Comparison of ENCODE assay signal across 8 cellular contexts in the genomic region with DNA sequence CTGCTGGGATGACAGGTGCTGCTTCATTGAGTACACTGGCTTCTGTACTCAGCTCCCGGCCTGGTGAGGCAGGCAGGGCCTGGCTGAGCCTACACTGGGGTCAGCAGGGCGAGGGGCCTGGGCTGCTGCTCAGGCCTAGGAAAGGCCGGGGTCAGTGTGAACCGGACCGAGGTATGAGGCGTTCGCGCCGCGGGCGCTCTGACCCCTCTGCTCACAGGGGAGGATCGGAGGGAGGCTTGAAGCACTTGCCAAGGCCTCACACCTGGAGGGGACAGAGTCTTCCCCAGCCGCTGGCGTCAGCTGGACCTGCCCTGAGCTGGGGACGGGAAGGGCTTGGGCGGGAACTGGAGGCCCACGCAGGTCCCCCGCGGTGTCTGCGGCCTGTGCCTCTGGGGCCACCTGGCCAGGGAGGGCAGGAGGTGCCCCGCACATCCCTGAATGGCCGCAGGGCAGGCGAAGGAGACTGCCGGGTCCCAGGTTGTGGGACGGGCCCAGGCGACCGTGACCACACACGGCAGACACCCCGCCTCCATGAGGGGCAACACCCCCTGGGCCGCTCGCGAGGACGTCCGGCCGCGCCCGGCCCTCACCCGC. TPM values are rescaled to one million over a fixed set of nuclear protein-coding genes. Genes with fewer than 3 reads are reported as not detected.
DNase-seq lines count a peak whose midpoint lies in the region; ATAC-seq and TF ChIP-seq lines count a peak whose summit lies in the region.

No MANE protein-coding gene starts in this region.

- no peak for TF ChIP-seq CTCF in Caco-2 (IDR thresholded peaks at IDR 0.05; ENCODE audit: insufficient read depth in 1 of 2, low read depth in 1 of 2, low read length in 1 of 2, severe bottlenecking in 1 of 2, unreplicated experiment in 1 of 2)

- H3K27ac Mint-ChIP-seq in Caco-2 (ENCODE audit: unreplicated experiment) = peak overlapping the region; percentile 67
- H3K27ac Mint-ChIP-seq in activated T-cell treated with anti-CD3 and anti-CD28 coated beads, Interleukin-2, amount 50 U/mL, for 72 hours = peak overlapping the region; percentile 46
- peak overlapping the region; percentile 87 for H3K27ac Mint-ChIP-seq in stimulated activated effector memory CD8-positive, alpha-beta T cell treated with anti-CD3 and anti-CD28 coated beads, Interleukin-12 subunit alpha, Interleukin-12 subunit beta, amount 100 ng/mL, for 72 hours

- H3K9me3 ChIP-seq in Caco-2 (no peaks in the 10 kb centered on the region), iPS-15b (ENCODE audit: control insufficient read depth, insufficient read depth, low read length) (no peaks in the 10 kb centered on the region)

- peak overlapping the region; percentile 85 for H3K4me3 Mint-ChIP-seq in Caco-2 (ENCODE audit: unreplicated experiment)
- H3K4me3 Mint-ChIP-seq in activated T-cell treated with anti-CD3 and anti-CD28 coated beads, Interleukin-2, amount 50 U/mL, for 72 hours = peak overlapping the region; percentile 90 to 93
- peak overlapping the region; percentile 87 for H3K4me3 Mint-ChIP-seq in stimulated activated effector memory CD8-positive, alpha-beta T cell treated with anti-CD3 and anti-CD28 coated beads, Interleukin-12 subunit alpha, Interleukin-12 subunit beta, amount 100 ng/mL, for 72 hours

- intact Hi-C loops in Caco-2 (cut with micrococcal nuclease; ENCODE audit: unreplicated experiment) = no loop called here

- H3K36me3 Mint-ChIP-seq in Caco-2 (ENCODE audit: insufficient read depth, unreplicated experiment) = peaks cover 29% of the 10 kb centered on the region
- peaks cover 0 to 2% of the 10 kb centered on the region in 2 donors for H3K36me3 Mint-ChIP-seq in activated T-cell treated with anti-CD3 and anti-CD28 coated beads, Interleukin-2, amount 50 U/mL, for 72 hours (ENCODE audit: insufficient read depth in 2 of 2)
- H3K36me3 Mint-ChIP-seq in stimulated activated effector memory CD8-positive, alpha-beta T cell treated with anti-CD3 and anti-CD28 coated beads, Interleukin-12 subunit alpha, Interleukin-12 subunit beta, amount 100 ng/mL, for 72 hours = peaks cover 18% of the 10 kb centered on the region

- BruUV-seq in Caco-2 (replicated peaks; lab: Mats Ljungman, UMichigan) = no TSS peak

- POLR2A ChIA-PET in Caco-2 (lab: Charles Lee) = no interaction called here

- CTCF ChIA-PET in Caco-2 (lab: Charles Lee) = interaction anchor here (0.7 kb wide), 1 partner anchor 126 kb away, joined by 3 read pairs; no protein-coding TSS in a partner anchor

- ATAC-seq in GM19463 (IDR thresholded peaks at IDR 0.05; ENCODE audit: unreplicated experiment) (peak; percentile 18), HG03460 (IDR thresholded peaks at IDR 0.05; ENCODE audit: unreplicated experiment) (peak; percentile 11)
- ATAC-seq in activated T-cell treated with anti-CD3 and anti-CD28 coated beads, Interleukin-2, amount 50 U/mL, for 72 hours (replicated peaks in 1 of 2) = peak; percentile 38 to 48
- peak; percentile 53 for ATAC-seq in stimulated activated effector memory CD8-positive, alpha-beta T cell treated with anti-CD3 and anti-CD28 coated beads, Interleukin-12 subunit alpha, Interleukin-12 subunit beta, amount 100 ng/mL, for 72 hours

- H3K4me3 ChIP-seq in Caco-2 (ENCODE audit: low read depth, low read length) = peak overlapping the region; percentile 60
- H3K4me3 ChIP-seq in iPS-15b (ENCODE audit: low read depth, low read length) = peak overlapping the region; percentile 88

- H3K4me1 ChIP-seq in Caco-2 = no peaks in the 10 kb centered on the region; the same call in 1 of the 2 replicates
- peaks cover 5% of the 10 kb centered on the region for H3K4me1 ChIP-seq in iPS-15b (ENCODE audit: control insufficient read depth, insufficient read depth, low read length)

- DNase-seq in Caco-2 (peak in 1 of 2 experiments; percentile 62), D341Med (ENCODE audit: low spot score) (no peak), NCI-H2081 (lab: John Stamatoyannopoulos, UW) (no peak)
- no peak for DNase-seq in activated T-cell treated with anti-CD3 and anti-CD28 coated beads, Interleukin-2, amount 50 U/mL, for 72 hours
- no peak for DNase-seq in stimulated activated effector memory CD8-positive, alpha-beta T cell treated with anti-CD3 and anti-CD28 coated beads, Interleukin-12 subunit alpha, Interleukin-12 subunit beta, amount 100 ng/mL, for 72 hours (ENCODE audit: low spot score in 2 of 2)

- no peaks in the 10 kb centered on the region for H3K9me3 Mint-ChIP-seq in Caco-2 (ENCODE audit: unreplicated experiment)
- no peaks in the 10 kb centered on the region for H3K9me3 Mint-ChIP-seq in activated T-cell treated with anti-CD3 and anti-CD28 coated beads, Interleukin-2, amount 50 U/mL, for 72 hours
- H3K9me3 Mint-ChIP-seq in stimulated activated effector memory CD8-positive, alpha-beta T cell treated with anti-CD3 and anti-CD28 coated beads, Interleukin-12 subunit alpha, Interleukin-12 subunit beta, amount 100 ng/mL, for 72 hours = no peaks in the 10 kb centered on the region

- peak overlapping the region; percentile 76 for H3K9ac ChIP-seq in iPS-15b (ENCODE audit: low read depth, low read length)

- H3K27me3 ChIP-seq in Caco-2 (replicated peaks; ENCODE audit: control insufficient read depth, insufficient read depth, low read length) (no peaks in the 10 kb centered on the region), iPS-15b (ENCODE audit: control insufficient read depth, insufficient read depth, low read length) (no peaks in the 10 kb centered on the region)

- no peaks in the 10 kb centered on the region for H3K36me3 ChIP-seq in Caco-2 (ENCODE audit: control insufficient read depth, insufficient read depth, low read length)
- H3K36me3 ChIP-seq in iPS-15b (ENCODE audit: control insufficient read depth, insufficient read depth, low read length) = peaks cover 4% of the 10 kb centered on the region

- H3K4me1 Mint-ChIP-seq in Caco-2 (ENCODE audit: low read depth, unreplicated experiment) = peaks cover 5% of the 10 kb centered on the region
- peaks cover 49% of the 10 kb centered on the region for H3K4me1 Mint-ChIP-seq in activated T-cell treated with anti-CD3 and anti-CD28 coated beads, Interleukin-2, amount 50 U/mL, for 72 hours (ENCODE audit: low read depth)
- H3K4me1 Mint-ChIP-seq in stimulated activated effector memory CD8-positive, alpha-beta T cell treated with anti-CD3 and anti-CD28 coated beads, Interleukin-12 subunit alpha, Interleukin-12 subunit beta, amount 100 ng/mL, for 72 hours = peaks cover 29% of the 10 kb centered on the region

- H3K27me3 Mint-ChIP-seq in Caco-2 (ENCODE audit: insufficient read depth, unreplicated experiment) = peaks cover under 1% of the 10 kb centered on the region
- no peaks in the 10 kb centered on the region for H3K27me3 Mint-ChIP-seq in activated T-cell treated with anti-CD3 and anti-CD28 coated beads, Interleukin-2, amount 50 U/mL, for 72 hours (ENCODE audit: low read depth)

RNA-seq across cellular contexts. Expression of a gene that starts 0.5 kb away (rescaled TPM):
- total RNA-seq in Caco-2 (2022) = 19.7 and 21.9 TPM in 2 replicates
- total RNA-seq in activated T-cell treated with anti-CD3 and anti-CD28 coated beads, Interleukin-2, amount 50 U/mL, for 72 hours = 10 to 100 TPM; 10.2 to 11.4 TPM

RNA-seq across cellular contexts. Expression of a gene that starts 20.3 kb away (rescaled TPM):
- total RNA-seq in Caco-2 (2022) = 136 and 141 TPM in 2 replicates
- 100 to 1,000 TPM; 160 to 166 TPM for total RNA-seq in activated T-cell treated with anti-CD3 and anti-CD28 coated beads, Interleukin-2, amount 50 U/mL, for 72 hours

RNA-seq across cellular contexts. Expression of a gene that starts 20.5 kb away (rescaled TPM):
- 8.6 and 9.1 TPM in 2 replicates for total RNA-seq in Caco-2 (2022)
- 1 to 10 TPM; 6.8 to 6.9 TPM for total RNA-seq in activated T-cell treated with anti-CD3 and anti-CD28 coated beads, Interleukin-2, amount 50 U/mL, for 72 hours
